ENCODE assay signal across 9 cellular contexts in the genomic region with DNA sequence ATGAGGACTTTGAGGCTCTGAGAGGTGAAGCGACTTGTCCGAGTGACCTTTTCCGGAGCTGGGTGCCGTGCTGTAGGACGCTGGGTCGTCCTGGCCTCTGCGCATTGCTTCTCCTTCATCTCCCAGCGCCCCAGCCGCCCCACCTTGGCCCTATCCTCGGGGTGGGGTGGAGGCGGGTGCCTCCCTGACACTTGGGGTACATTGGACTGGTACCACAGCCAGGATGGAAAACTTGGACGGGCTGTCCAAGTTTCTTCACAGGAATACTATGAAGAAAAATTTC.
A peak's percentile ranks its signal among the peaks of the same experiment; 100 is the strongest.
DNase-seq lines count a peak whose midpoint lies in the region; ATAC-seq, FAIRE-seq and TF ChIP-seq lines count a peak whose summit lies in the region.
"Had no signal": no experiment of that assay in that cellular context is flagged by ENCODE, and none has a peak within 500 bp of the region (broad histone marks: within the 10 kb centered on the region; RNA-seq: fewer than 3 reads in every experiment).

No MANE protein-coding gene starts in this region.

- H3K27me3 ChIP-seq in CD4-positive, alpha-beta T cell (ENCODE audit: control insufficient read depth, insufficient read depth, low read length) = no peaks in the 10 kb centered on the region
- H3K27me3 ChIP-seq in PC-9 (ENCODE audit: insufficient read depth, low read depth) (no peaks in the 10 kb centered on the region), endodermal cell (ENCODE audit: control insufficient read depth, insufficient read depth, low read length, poor library complexity, severe bottlenecking) (peaks cover 24% of the 10 kb centered on the region), neuron (ENCODE audit: insufficient read depth, low read length) (peaks cover 9% of the 10 kb centered on the region)
- H3K27me3 ChIP-seq: pancreas had no signal

- H3F3A ChIP-seq in PC-9 (ENCODE audit: insufficient read depth, low read depth) = peaks cover 22% of the 10 kb centered on the region; the same call in 1 of the 2 replicates

- no peak overlapping the region for H3K27ac ChIP-seq in CD4-positive, alpha-beta T cell (ENCODE audit: low read depth, low read length)
- H3K27ac ChIP-seq in PC-9 (peak overlapping the region; percentile 88), endodermal cell (ENCODE audit: low read depth, low read length) (no peak overlapping the region)

- TF ChIP-seq CTCF in CD4-positive, alpha-beta T cell (IDR thresholded peaks at IDR 0.05) = no peak
- TF ChIP-seq CTCF in PC-9 (conservative IDR thresholded peaks at IDR 0.05) (no peak), endodermal cell (conservative IDR thresholded peaks at IDR 0.05) (no peak)

- H4K20me1 ChIP-seq in PC-9 (ENCODE audit: insufficient read depth) = peaks cover 13% of the 10 kb centered on the region; the same call in 1 of the 2 replicates

- intact Hi-C loops in CD4-positive, alpha-beta T cell (cut with DNase I, micrococcal nuclease) = loop anchor here in 1 of 2 experiments (10.0 kb wide), 1 partner anchor 1128 kb away; the partner anchor contains the start of gene MAP2K3
- intact Hi-C loops in PC-9 (cut with micrococcal nuclease; ENCODE audit: unreplicated experiment) = loop anchor here (5.0 kb wide), 2 partner anchors 35 to 50 kb away; no protein-coding TSS in a partner anchor

- 15 to 19% methylated on average over 6 to 12 of the region's 12 CpGs for WGBS in endodermal cell (ENCODE audit: insufficient coverage in 1 of 2, insufficient read length in 1 of 2), 2 experiments

- H3K4me1 ChIP-seq in PC-9 (replicated peaks; ENCODE audit: insufficient read depth) = peaks cover 31% of the 10 kb centered on the region
- no peaks in the 10 kb centered on the region for H3K4me1 ChIP-seq in endodermal cell (ENCODE audit: control insufficient read depth, insufficient read depth, low read length)
- H3K4me1 ChIP-seq in neuron (ENCODE audit: insufficient read depth, low read length) = peaks cover 13% of the 10 kb centered on the region

- TSS peak; percentile 53 for BruUV-seq in PC-9 (replicated peaks; lab: Mats Ljungman, UMichigan)

- H3K4me2 ChIP-seq in PC-9 = peak overlapping the region; percentile 96

- FAIRE-seq in GM12891 (lab: Jason Lieb, UNC) = no peak
- FAIRE-seq: pancreas had no signal

- H3K79me2 ChIP-seq in PC-9 (ENCODE audit: low read depth) = peaks cover 55% of the 10 kb centered on the region

- ATAC-seq in CD4-positive, alpha-beta T cell (ENCODE audit: poor library complexity) = no peak

- no peak overlapping the region for H3K27ac Mint-ChIP-seq in CD4-positive, alpha-beta T cell
- peak overlapping the region; percentile 84 for H3K27ac Mint-ChIP-seq in endodermal cell

- H2AFZ ChIP-seq in PC-9 (peak overlapping the region; percentile 89; the same call in 1 of the 2 replicates), neuron (ENCODE audit: low read depth, low read length) (peak overlapping the region; percentile 70)

- H3K4me3 ChIP-seq in PC-9 (peak overlapping the region; percentile 92), endodermal cell (ENCODE audit: low read length) (peak overlapping the region; percentile 97), neuron (ENCODE audit: low read length) (peak overlapping the region; percentile 78)

- CTCF ChIA-PET in CD4-positive, alpha-beta T cell (lab: Charles Lee) = no interaction called here
- CTCF ChIA-PET in PC-9 (lab: Charles Lee) = no interaction called here

- H3K9ac ChIP-seq in endodermal cell (ENCODE audit: extremely low read depth, low read length, poor library complexity, severe bottlenecking) = peak overlapping the region; percentile 86

- no peaks in the 10 kb centered on the region for H3K27me3 Mint-ChIP-seq in CD4-positive, alpha-beta T cell
- peaks cover 12% of the 10 kb centered on the region for H3K27me3 Mint-ChIP-seq in endodermal cell (ENCODE audit: insufficient read depth)

- H3K9me3 Mint-ChIP-seq in CD4-positive, alpha-beta T cell = no peaks in the 10 kb centered on the region
- H3K9me3 Mint-ChIP-seq in endodermal cell = no peaks in the 10 kb centered on the region

- DNase-seq in CD4-positive, alpha-beta T cell = no peak
- no peak for DNase-seq in PC-9
- peak; percentile 71 for DNase-seq in endodermal cell
- DNase-seq in middle frontal gyrus (ENCODE audit: extremely low spot score, low spot score) = no peak
- DNase-seq in H4 (ENCODE audit: low spot score) = no peak
- DNase-seq in GM12891 (ENCODE audit: insufficient read length, low spot score) = no peak
- DNase-seq in NOMO-1 treated with DMSO at 0.1 percent for 48 hours (lab: John Stamatoyannopoulos, UW; ENCODE audit: unreplicated experiment) = no peak

- TF ChIP-seq POLR2A in GM12891 (IDR thresholded peaks at IDR 0.05; ENCODE audit: low read depth, low read length) = no peak

- POLR2A ChIA-PET in CD4-positive, alpha-beta T cell (lab: Charles Lee) = interaction anchor here (0.6 kb wide), 1 partner anchor 147 kb away, joined by 3 read pairs; no protein-coding TSS in a partner anchor
- POLR2A ChIA-PET in PC-9 (lab: Charles Lee; ENCODE audit: unreplicated experiment) = no interaction called here

- H3K4me1 Mint-ChIP-seq in CD4-positive, alpha-beta T cell (ENCODE audit: low read depth) = no peaks in the 10 kb centered on the region
- H3K4me1 Mint-ChIP-seq in endodermal cell = peaks cover 8% of the 10 kb centered on the region

- H3K9me2 ChIP-seq in PC-9 (ENCODE audit: insufficient read depth) = no peaks in the 10 kb centered on the region

- H3K36me3 ChIP-seq in PC-9 (ENCODE audit: low read depth) = no peaks in the 10 kb centered on the region
- H3K36me3 ChIP-seq in endodermal cell (ENCODE audit: control insufficient read depth, insufficient read depth, low read length) = no peaks in the 10 kb centered on the region
- no peaks in the 10 kb centered on the region for H3K36me3 ChIP-seq in neuron (ENCODE audit: insufficient read depth, low read length)
- H3K36me3 ChIP-seq: pancreas had no signal

- peak overlapping the region; percentile 87 for H3K4me3 Mint-ChIP-seq in CD4-positive, alpha-beta T cell
- H3K4me3 Mint-ChIP-seq in endodermal cell = no peak overlapping the region

- H3K9me3 ChIP-seq in CD4-positive, alpha-beta T cell (ENCODE audit: control insufficient read depth, low read length) = no peaks in the 10 kb centered on the region
- no peaks in the 10 kb centered on the region for H3K9me3 ChIP-seq in PC-9 (ENCODE audit: insufficient read depth, low read depth)
- no peaks in the 10 kb centered on the region for H3K9me3 ChIP-seq in endodermal cell (ENCODE audit: control insufficient read depth, low read length)
- H3K9me3 ChIP-seq in neuron (ENCODE audit: low read length) = no peaks in the 10 kb centered on the region
- H3K9me3 ChIP-seq: pancreas had no signal

- no peaks in the 10 kb centered on the region for H3K36me3 Mint-ChIP-seq in CD4-positive, alpha-beta T cell (ENCODE audit: low read depth)
- no peaks in the 10 kb centered on the region for H3K36me3 Mint-ChIP-seq in endodermal cell (ENCODE audit: low read depth)

TF ChIP-seq in GM12891, 5 proteins besides CTCF, POLR2A, EP300 and RAD21:
- no peak for TF ChIP-seq POLR2AphosphoS5 (IDR thresholded peaks at IDR 0.05; ENCODE audit: low read depth, low read length)
- no peak for TF ChIP-seq PAX5 (IDR thresholded peaks at IDR 0.05; ENCODE audit: insufficient read depth, low read length, severe bottlenecking)
- TF ChIP-seq TAF1 (IDR thresholded peaks at IDR 0.05; ENCODE audit: low read depth, low read length) = no peak
- no peak for TF ChIP-seq SPI1 (IDR thresholded peaks at IDR 0.05; ENCODE audit: low read depth, low read length)
- TF ChIP-seq POU2F2 (IDR thresholded peaks at IDR 0.05; ENCODE audit: low read depth, low read length) = no peak
TF ChIP-seq in GM12891: peak in this region for 0.
